ENCODE assay signal across 8 cellular contexts in the genomic region with DNA sequence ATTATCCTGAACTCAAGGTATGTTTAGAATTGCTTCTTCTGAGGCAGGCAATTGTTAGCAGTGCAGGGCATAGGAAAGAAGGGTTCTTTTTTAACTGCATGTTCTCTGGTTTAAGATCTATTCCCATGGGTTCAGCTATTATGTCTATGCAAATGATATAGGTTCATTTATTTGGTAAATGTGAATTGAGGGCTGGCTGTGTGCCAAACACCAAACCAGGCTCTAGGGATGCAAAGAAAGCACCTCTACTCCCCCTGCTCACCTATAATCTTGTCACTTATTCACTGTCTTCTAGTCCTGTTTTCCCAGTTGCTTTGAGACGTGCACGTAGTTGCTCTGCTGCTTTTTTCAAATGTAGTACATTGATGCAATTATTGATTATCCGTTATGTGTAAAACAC. TPM values are rescaled to one million over a fixed set of nuclear protein-coding genes. Genes with fewer than 3 reads are reported as not detected.
A peak's percentile ranks its signal among the peaks of the same experiment; 100 is the strongest.
DNase-seq lines count a peak whose midpoint lies in the region; ATAC-seq, FAIRE-seq and TF ChIP-seq lines count a peak whose summit lies in the region.

No MANE protein-coding gene starts in this region.

- no peak for TF ChIP-seq EP300 in tibial nerve (IDR thresholded peaks at IDR 0.05)

- H3K27me3 Mint-ChIP-seq in activated T-cell treated with anti-CD3 and anti-CD28 coated beads, Interleukin-2, amount 50 U/mL, for 24 hours = no peaks in the 10 kb centered on the region
- H3K27me3 Mint-ChIP-seq in astrocyte (ENCODE audit: low read depth, unreplicated experiment) = no peaks in the 10 kb centered on the region

- H3K27ac ChIP-seq in astrocyte (ENCODE audit: low read depth, low read length) (no peak overlapping the region), lower lobe of right lung (peak overlapping the region; percentile 81), tibial nerve (peak overlapping the region; percentile 63 to 90 (median 82))

- H3K9me3 Mint-ChIP-seq in activated T-cell treated with anti-CD3 and anti-CD28 coated beads, Interleukin-2, amount 50 U/mL, for 24 hours = peaks cover 11% of the 10 kb centered on the region
- H3K9me3 Mint-ChIP-seq in astrocyte (ENCODE audit: unreplicated experiment) = no peaks in the 10 kb centered on the region

- peak overlapping the region; percentile 95 for H3K27ac Mint-ChIP-seq in activated T-cell treated with anti-CD3 and anti-CD28 coated beads, Interleukin-2, amount 50 U/mL, for 24 hours
- H3K27ac Mint-ChIP-seq in astrocyte (ENCODE audit: unreplicated experiment) = no peak overlapping the region

- peak overlapping the region; percentile 88 for H3K4me3 Mint-ChIP-seq in activated T-cell treated with anti-CD3 and anti-CD28 coated beads, Interleukin-2, amount 50 U/mL, for 24 hours
- H3K4me3 Mint-ChIP-seq in astrocyte (ENCODE audit: unreplicated experiment) = peak overlapping the region; percentile 98

- peak overlapping the region; percentile 94 for H3K9ac ChIP-seq in astrocyte (ENCODE audit: low read length)

- H3K4me1 ChIP-seq in astrocyte (ENCODE audit: insufficient read depth, low read length) = no peaks in the 10 kb centered on the region
- peaks cover 16% of the 10 kb centered on the region for H3K4me1 ChIP-seq in lower lobe of right lung
- H3K4me1 ChIP-seq in tibial nerve = peaks cover 0 to 24% (median 6%) of the 10 kb centered on the region in 4 donors

- TF ChIP-seq CTCF in astrocyte (IDR thresholded peaks at IDR 0.05; ENCODE audit: insufficient read depth, low read depth, low read length) (no peak), lower lobe of right lung (IDR thresholded peaks at IDR 0.05) (no peak), tibial nerve (IDR thresholded peaks at IDR 0.05) (no peak)

- no peak for TF ChIP-seq POLR2A in tibial nerve (IDR thresholded peaks at IDR 0.05)

- peak overlapping the region; percentile 98 for H3K4me2 ChIP-seq in astrocyte (ENCODE audit: low read length)

- H3K36me3 ChIP-seq in astrocyte (ENCODE audit: insufficient read depth, low read length) = no peaks in the 10 kb centered on the region
- no peaks in the 10 kb centered on the region for H3K36me3 ChIP-seq in lower lobe of right lung
- peaks cover 0 to 11% (median 0%) of the 10 kb centered on the region in 3 donors for H3K36me3 ChIP-seq in tibial nerve

- no peak for FAIRE-seq in astrocyte (lab: Jason Lieb, UNC)

- H4K20me1 ChIP-seq in astrocyte (ENCODE audit: insufficient read depth, low read length) = no peaks in the 10 kb centered on the region

- no peak for DNase-seq in activated T-cell treated with anti-CD3 and anti-CD28 coated beads, Interleukin-2, amount 50 U/mL, for 24 hours
- no peak for DNase-seq in activated T-cell treated with anti-CD3 and anti-CD28 coated beads, Interleukin-2, amount 50 U/mL, for 1 hour
- DNase-seq in astrocyte (ENCODE audit: low read depth) (no peak), lower lobe of right lung (no peak), tibial nerve (ENCODE audit: low spot score in 2 of 2) (no peak), Kasumi-1 (lab: John Stamatoyannopoulos, UW) (no peak)

- intact Hi-C loops in lower lobe of right lung (cut with DNase I) = no loop called here

- H3K4me3 ChIP-seq in astrocyte (ENCODE audit: insufficient read depth, low read depth, low read length) (peak overlapping the region; percentile 95), lower lobe of right lung (peak overlapping the region; percentile 71), tibial nerve (peak overlapping the region; percentile 58 to 81 (median 68))

- H2AFZ ChIP-seq in astrocyte (ENCODE audit: low read depth, low read length) = peak overlapping the region; percentile 97

- H3K4me1 Mint-ChIP-seq in activated T-cell treated with anti-CD3 and anti-CD28 coated beads, Interleukin-2, amount 50 U/mL, for 24 hours (ENCODE audit: low read depth) = peaks cover 46% of the 10 kb centered on the region
- peaks cover 6% of the 10 kb centered on the region for H3K4me1 Mint-ChIP-seq in astrocyte (ENCODE audit: low read depth, unreplicated experiment)

- H3K9me3 ChIP-seq in astrocyte (ENCODE audit: insufficient read depth, low read depth, low read length) (peaks cover 6% of the 10 kb centered on the region), lower lobe of right lung (no peaks in the 10 kb centered on the region), tibial nerve (peaks cover 0 to 17% (median 3%) of the 10 kb centered on the region in 4 donors)

- H3K27me3 ChIP-seq in astrocyte (ENCODE audit: insufficient read depth, low read length) = no peaks in the 10 kb centered on the region
- no peaks in the 10 kb centered on the region for H3K27me3 ChIP-seq in lower lobe of right lung (ENCODE audit: low read depth)
- no peaks in the 10 kb centered on the region for H3K27me3 ChIP-seq in tibial nerve

- H3K79me2 ChIP-seq in astrocyte (ENCODE audit: insufficient read depth, low read length) = peaks cover 25% of the 10 kb centered on the region

- ATAC-seq in lower lobe of right lung = no peak
- no peak for ATAC-seq in GM18519 (IDR thresholded peaks at IDR 0.05; ENCODE audit: low FRiP score, unreplicated experiment)
- ATAC-seq in HG03457 (IDR thresholded peaks at IDR 0.05; ENCODE audit: unreplicated experiment) = no peak

- WGBS in tibial nerve, 2 donors = 82 to 85% methylated on average over 3 of the region's 3 CpGs

- peaks cover 4% of the 10 kb centered on the region for H3K36me3 Mint-ChIP-seq in activated T-cell treated with anti-CD3 and anti-CD28 coated beads, Interleukin-2, amount 50 U/mL, for 24 hours (ENCODE audit: low read depth)
- H3K36me3 Mint-ChIP-seq in astrocyte (ENCODE audit: low read depth, unreplicated experiment) = peaks cover 3% of the 10 kb centered on the region

RNA-seq across cellular contexts. Expression of a gene that starts 0.7 kb away (rescaled TPM):
- 32.8 and 39.1 TPM in 2 replicates for total RNA-seq in astrocyte
- total RNA-seq in lower lobe of right lung = 21.4 TPM
- 10 to 100 TPM; 25.2 to 49.2 (median 40.0) TPM for total RNA-seq in tibial nerve
